ENCODE assay signal across 20 cellular contexts in genomic region chr3:11575964-11576363, GRCh38.
"Had no signal": no experiment of that assay in that cellular context is flagged by ENCODE, and none has a peak within 500 bp of the region (broad histone marks: within the 10 kb centered on the region; RNA-seq: fewer than 3 reads in every experiment).

No MANE protein-coding gene starts in this region.

- H3K4me3 Mint-ChIP-seq: activated CD8-positive, alpha-beta memory T cell treated with anti-CD3 and anti-CD28 coated beads, Interleukin-2, amount 10 ng/mL, durations not matched to agents 7 days and 5 days; activated naive CD4-positive, alpha-beta T cell treated with anti-CD3 and anti-CD28 coated beads, Interleukin-2, amount 50 U/mL, for 24 hours; neural progenitor cell had no signal

- H3K9me3 Mint-ChIP-seq: activated naive CD4-positive, alpha-beta T cell treated with anti-CD3 and anti-CD28 coated beads, Interleukin-2, amount 50 U/mL, for 24 hours; neural progenitor cell; stimulated activated naive B cell treated with anti-CD40 and anti-IgM and Interleukin-4, amounts not matched to agents 10 μg/mL and 1 μg/mL and 100 μg/mL, for 72 hours had no signal

- H3K36me3 ChIP-seq: colonic mucosa, neural progenitor cell, pancreas had no signal

- H3K9me3 ChIP-seq: adrenal gland, colonic mucosa, esophagus squamous epithelium, pancreas, tibial artery had no signal

- H3K4me3 ChIP-seq: adrenal gland, colonic mucosa, esophagus squamous epithelium, neural progenitor cell, pancreas, tibial artery had no signal

- H3K4me1 ChIP-seq: colonic mucosa had no signal

- ATAC-seq: activated CD8-positive, alpha-beta memory T cell treated with anti-CD3 and anti-CD28 coated beads, Interleukin-2, amount 10 ng/mL, durations not matched to agents 7 days and 5 days; stimulated activated naive B cell treated with anti-CD40 and anti-IgM and Interleukin-4, amounts not matched to agents 10 μg/mL and 1 μg/mL and 100 μg/mL, for 72 hours had no signal

- H3K27me3 ChIP-seq: adrenal gland, colonic mucosa, esophagus squamous epithelium, neural progenitor cell, pancreas, tibial artery had no signal

- H3K27me3 Mint-ChIP-seq: activated CD8-positive, alpha-beta memory T cell treated with anti-CD3 and anti-CD28 coated beads, Interleukin-2, amount 10 ng/mL, durations not matched to agents 7 days and 5 days; activated naive CD4-positive, alpha-beta T cell treated with anti-CD3 and anti-CD28 coated beads, Interleukin-2, amount 50 U/mL, for 24 hours; stimulated activated naive B cell treated with anti-CD40 and anti-IgM and Interleukin-4, amounts not matched to agents 10 μg/mL and 1 μg/mL and 100 μg/mL, for 72 hours had no signal

- DNase-seq: activated CD4-positive, alpha-beta T cell treated with anti-CD3 and anti-CD28 coated beads, Interleukin-2, amount 50 U/mL, for 48 hours; activated CD4-positive, CD25-positive, alpha-beta regulatory T cell treated with anti-CD3 and anti-CD28 coated beads, Interleukin-2, amount 50 U/mL, for 72 hours; activated CD8-positive, alpha-beta memory T cell treated with anti-CD3 and anti-CD28 coated beads, Interleukin-2, amount 10 ng/mL, durations not matched to agents 7 days and 5 days; activated effector memory CD4-positive, alpha-beta T cell treated with Interleukin-2 at 50 U/mL for 16 hours; activated T-cell treated with anti-CD3 and anti-CD28 coated beads, Interleukin-2, amount 50 U/mL, for 1 hour; caudate nucleus; colonic mucosa; esophagus squamous epithelium; hippocampal formation; left ventricle myocardium superior; mesendoderm; pancreas; SIG-M5; stimulated activated CD4-positive, alpha-beta T cell treated with anti-CD3 and anti-CD28 coated beads, Interleukin-2, amount 100 ng/mL, for 48 hours; stimulated activated naive B cell treated with anti-CD40 and anti-IgM and Interleukin-4, amounts not matched to agents 10 μg/mL and 1 μg/mL and 100 μg/mL, for 72 hours; SW 1271 had no signal

- H3K27ac Mint-ChIP-seq: activated CD8-positive, alpha-beta memory T cell treated with anti-CD3 and anti-CD28 coated beads, Interleukin-2, amount 10 ng/mL, durations not matched to agents 7 days and 5 days had no signal

- H3K27ac ChIP-seq: colonic mucosa, esophagus squamous epithelium, pancreas had no signal
